ENCODE assay signal across 1 cellular context in genomic region chr6:26576929-26577719, GRCh38.
TF ChIP-seq lines count a peak whose summit lies in the region.

No MANE protein-coding gene starts in this region.

TF ChIP-seq in HEK293, 187 proteins besides CTCF, POLR2A, EP300 and RAD21 (continued from another document):
- TF ChIP-seq ZNF18 (tag by site-specific recombination; IDR thresholded peaks at IDR 0.05) = peak; percentile 30; the same call in 1 of the 2 replicates
- TF ChIP-seq SALL2 (tag by site-specific recombination; IDR thresholded peaks at IDR 0.05; ENCODE audit: borderline replicate concordance) = no peak
- TF ChIP-seq TSHZ1 (tag by site-specific recombination; IDR thresholded peaks at IDR 0.05; ENCODE audit: borderline replicate concordance) = no peak
- TF ChIP-seq SP7 (tag by site-specific recombination; IDR thresholded peaks at IDR 0.05) = peak; percentile 56
- 0 out of 2 replicates have a peak, but pooled peaks have one; percentile 31 for TF ChIP-seq ZNF513 (tag by site-specific recombination; IDR thresholded peaks at IDR 0.05)
- no peak for TF ChIP-seq SCRT1 (tag by site-specific recombination; IDR thresholded peaks at IDR 0.05; ENCODE audit: borderline replicate concordance)
- peak; percentile 16 for TF ChIP-seq ZNF510 (tag by site-specific recombination; IDR thresholded peaks at IDR 0.05; ENCODE audit: insufficient replicate concordance)
- TF ChIP-seq ZNF350 (tag by site-specific recombination; IDR thresholded peaks at IDR 0.05) = no peak
- TF ChIP-seq ZBTB17 (tag by site-specific recombination; IDR thresholded peaks at IDR 0.05) = peak; percentile 65; the same call in 1 of the 2 replicates
- peak; percentile 70 for TF ChIP-seq ZNF629 (tag by site-specific recombination; IDR thresholded peaks at IDR 0.05)
- peak; percentile 60 for TF ChIP-seq ZXDB (tag by site-specific recombination; IDR thresholded peaks at IDR 0.05)
- TF ChIP-seq ZBTB20 (tag by site-specific recombination; IDR thresholded peaks at IDR 0.05) = peak; percentile 40; the same call in 1 of the 2 replicates
- TF ChIP-seq ZNF544 (tag by site-specific recombination; IDR thresholded peaks at IDR 0.05) = no peak
- TF ChIP-seq ATF2 (tag by site-specific recombination; IDR thresholded peaks at IDR 0.05; ENCODE audit: low read depth) = no peak
- TF ChIP-seq ZNF211 (tag by site-specific recombination; IDR thresholded peaks at IDR 0.05; ENCODE audit: low read depth) = no peak
- TF ChIP-seq ZNF26 (tag by site-specific recombination; IDR thresholded peaks at IDR 0.05) = no peak
- no peak for TF ChIP-seq ZNF274 (IDR thresholded peaks at IDR 0.05; ENCODE audit: low read length)
- TF ChIP-seq ZNF274 (tag by site-specific recombination; IDR thresholded peaks at IDR 0.05; ENCODE audit: borderline replicate concordance) = no peak
- TF ChIP-seq ZNF121 (tag by site-specific recombination; IDR thresholded peaks at IDR 0.05) = peak; percentile 61; the same call in 1 of the 2 replicates
- TF ChIP-seq ZBTB48 (tag by site-specific recombination; IDR thresholded peaks at IDR 0.05) = no peak
- peak; percentile 25 for TF ChIP-seq IKZF3 (tag by site-specific recombination; IDR thresholded peaks at IDR 0.05)
- no peak for TF ChIP-seq ZNF132 (tag by site-specific recombination; IDR thresholded peaks at IDR 0.05; ENCODE audit: borderline replicate concordance)
- no peak for TF ChIP-seq ZNF223 (tag by site-specific recombination; IDR thresholded peaks at IDR 0.05)
- peak; percentile 36; the same call in 1 of the 2 replicates for TF ChIP-seq TRIM28 (IDR thresholded peaks at IDR 0.05; ENCODE audit: borderline replicate concordance, low read length)
- no peak for TF ChIP-seq ZNF701 (tag by site-specific recombination; IDR thresholded peaks at IDR 0.05)
- TF ChIP-seq ZNF404 (tag by site-specific recombination; IDR thresholded peaks at IDR 0.05) = no peak
- no peak for TF ChIP-seq KLF9 (tag by site-specific recombination; IDR thresholded peaks at IDR 0.05; ENCODE audit: low read depth)
- TF ChIP-seq MZF1 (tag by site-specific recombination; IDR thresholded peaks at IDR 0.05; ENCODE audit: borderline replicate concordance) = no peak; the same call in none of the 2 replicates
- TF ChIP-seq ZNF660 (tag by site-specific recombination; IDR thresholded peaks at IDR 0.05) = peak; percentile 95
- no peak for TF ChIP-seq ZNF776 (tag by site-specific recombination; IDR thresholded peaks at IDR 0.05; ENCODE audit: borderline replicate concordance)
- no peak for TF ChIP-seq ZBTB10 (tag by site-specific recombination; IDR thresholded peaks at IDR 0.05)
- no peak for TF ChIP-seq ZNF521 (tag by site-specific recombination; IDR thresholded peaks at IDR 0.05)
- no peak for TF ChIP-seq ZNF302 (tag by site-specific recombination; IDR thresholded peaks at IDR 0.05; ENCODE audit: low read depth)
- TF ChIP-seq ZNF311 (tag by site-specific recombination; IDR thresholded peaks at IDR 0.05; ENCODE audit: borderline replicate concordance) = no peak
- no peak for TF ChIP-seq ZNF777 (tag by site-specific recombination; IDR thresholded peaks at IDR 0.05; ENCODE audit: borderline replicate concordance)
- TF ChIP-seq ZNF514 (tag by site-specific recombination; IDR thresholded peaks at IDR 0.05) = no peak
- no peak for TF ChIP-seq ZNF23 (tag by site-specific recombination; IDR thresholded peaks at IDR 0.05; ENCODE audit: borderline replicate concordance)
- TF ChIP-seq ZFP41 (tag by site-specific recombination; IDR thresholded peaks at IDR 0.05; ENCODE audit: borderline replicate concordance) = no peak
- peak; percentile 28 for TF ChIP-seq ZNF561 (tag by site-specific recombination; IDR thresholded peaks at IDR 0.05; ENCODE audit: borderline replicate concordance)
- no peak for TF ChIP-seq BCL11A (tag by site-specific recombination; IDR thresholded peaks at IDR 0.05; ENCODE audit: low read depth)
- TF ChIP-seq ZNF664 (tag by site-specific recombination; IDR thresholded peaks at IDR 0.05) = peak; percentile 75; the same call in 1 of the 2 replicates
- no peak for TF ChIP-seq ZNF571 (tag by site-specific recombination; IDR thresholded peaks at IDR 0.05)
- no peak for TF ChIP-seq ZNF658 (tag by site-specific recombination; IDR thresholded peaks at IDR 0.05)
- no peak; the same call in none of the 2 replicates for TF ChIP-seq ZNF324 (tag by site-specific recombination; IDR thresholded peaks at IDR 0.05)
- TF ChIP-seq MYNN (tag by site-specific recombination; IDR thresholded peaks at IDR 0.05; ENCODE audit: borderline replicate concordance) = no peak
- TF ChIP-seq PRDM6 (tag by site-specific recombination; IDR thresholded peaks at IDR 0.05) = no peak; the same call in 1 of the 2 replicates
- TF ChIP-seq ZIC2 (tag by site-specific recombination; IDR thresholded peaks at IDR 0.05) = no peak
- TF ChIP-seq ZNF677 (tag by site-specific recombination; IDR thresholded peaks at IDR 0.05) = no peak
